Comparison of ENCODE assay signal across 7 cellular contexts in the genomic region with DNA sequence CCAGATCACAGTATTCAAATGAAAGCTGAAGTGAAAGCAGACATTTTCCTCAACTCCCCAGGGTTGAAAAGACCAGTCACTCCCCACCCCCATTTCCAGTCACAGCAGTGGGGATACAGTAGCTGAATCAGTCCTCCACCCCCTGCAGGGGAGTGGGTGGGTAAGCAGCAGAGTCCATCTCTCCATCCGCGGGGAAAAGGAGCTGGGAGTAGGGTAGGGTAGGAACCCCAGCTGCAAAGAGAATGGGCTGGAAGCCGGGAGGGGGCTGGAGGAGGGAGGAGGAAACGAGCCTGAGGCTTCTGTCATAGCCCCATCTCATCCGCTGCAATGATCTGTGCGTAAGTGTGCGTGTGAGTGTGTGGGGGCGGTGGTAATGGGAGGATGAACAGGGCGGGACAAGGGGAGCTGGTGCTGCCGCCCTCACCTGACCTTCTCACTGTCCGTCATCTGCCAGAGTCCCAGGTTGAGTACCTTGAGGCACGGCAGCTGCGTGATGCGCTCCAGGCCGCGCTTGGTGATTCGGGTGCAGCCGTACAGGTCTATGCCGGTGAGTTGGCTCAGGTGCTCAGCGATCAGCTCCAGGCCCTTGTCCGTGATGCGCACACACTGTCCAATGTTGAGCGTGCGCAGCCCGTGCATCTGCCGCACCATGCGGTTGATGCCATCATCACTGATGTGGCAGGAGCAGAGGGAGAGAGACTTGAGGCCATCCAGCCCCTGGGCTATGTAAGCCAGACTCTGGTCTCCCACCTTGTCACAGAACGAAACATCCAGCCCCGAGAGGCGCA. TPM values are rescaled to one million over a fixed set of nuclear protein-coding genes. Genes with fewer than 3 reads are reported as not detected.
DNase-seq lines count a peak whose midpoint lies in the region; ATAC-seq, FAIRE-seq and TF ChIP-seq lines count a peak whose summit lies in the region.

No MANE protein-coding gene starts in this region.

- ATAC-seq in GM21515 (IDR thresholded peaks at IDR 0.05; ENCODE audit: unreplicated experiment), result no peak

- DNase-seq in GM18507 (ENCODE audit: extremely low spot score, insufficient read length, low read depth) (no peak), NCI-H1105 treated with DMSO at 0.1 percent for 48 hours (lab: John Stamatoyannopoulos, UW) (peak; percentile 56), coronary artery (ENCODE audit: low spot score) (no peak), lung microvascular endothelial cell (ENCODE audit: low read depth in 2 of 2) (peak; percentile 43 to 72)
- DNase-seq in activated CD4-positive, alpha-beta T cell treated with anti-CD3 and anti-CD28 coated beads for 1 hour, result peak; percentile 39
- peak; percentile 19 for DNase-seq in stimulated activated CD8-positive, alpha-beta memory T cell treated with anti-CD3 and anti-CD28 coated beads, Interleukin-15, amount 100 ng/mL, for 24 hours (ENCODE audit: low read depth)

- H3K27ac ChIP-seq in coronary artery, result peak overlapping the region; percentile 59 to 94

- H3K4me3 ChIP-seq in coronary artery, result peak overlapping the region; percentile 94

- peak; percentile 87 for FAIRE-seq in GM18507 (lab: Jason Lieb, UNC)

- TF ChIP-seq CTCF in coronary artery (IDR thresholded peaks at IDR 0.05), result no peak

RNA-seq across cellular contexts. Expression of a gene that starts 1.7 kb away (rescaled TPM):
- 10.2 and 15.5 TPM in 2 replicates for total RNA-seq in lung microvascular endothelial cell

RNA-seq across cellular contexts. Expression of a gene that starts 36.4 kb away (rescaled TPM):
- total RNA-seq in lung microvascular endothelial cell, result 0.20 and 0.22 TPM in 2 replicates

Comparison
In these comparisons a context has a peak if more than half of its experiments do, and no peak if none do; other contexts are left out.
1. DNase-seq: peak in NCI-H1105 treated with DMSO at 0.1 percent for 48 hours (single experiment), activated CD4-positive, alpha-beta T cell treated with anti-CD3 and anti-CD28 coated beads for 1 hour (single experiment), lung microvascular endothelial cell (2 of 2) and stimulated activated CD8-positive, alpha-beta memory T cell treated with anti-CD3 and anti-CD28 coated beads, Interleukin-15, amount 100 ng/mL, for 24 hours (single experiment); none in GM18507 (single experiment) and coronary artery (single experiment).